Comparison of ENCODE assay signal across 8 cellular contexts in the genomic region with DNA sequence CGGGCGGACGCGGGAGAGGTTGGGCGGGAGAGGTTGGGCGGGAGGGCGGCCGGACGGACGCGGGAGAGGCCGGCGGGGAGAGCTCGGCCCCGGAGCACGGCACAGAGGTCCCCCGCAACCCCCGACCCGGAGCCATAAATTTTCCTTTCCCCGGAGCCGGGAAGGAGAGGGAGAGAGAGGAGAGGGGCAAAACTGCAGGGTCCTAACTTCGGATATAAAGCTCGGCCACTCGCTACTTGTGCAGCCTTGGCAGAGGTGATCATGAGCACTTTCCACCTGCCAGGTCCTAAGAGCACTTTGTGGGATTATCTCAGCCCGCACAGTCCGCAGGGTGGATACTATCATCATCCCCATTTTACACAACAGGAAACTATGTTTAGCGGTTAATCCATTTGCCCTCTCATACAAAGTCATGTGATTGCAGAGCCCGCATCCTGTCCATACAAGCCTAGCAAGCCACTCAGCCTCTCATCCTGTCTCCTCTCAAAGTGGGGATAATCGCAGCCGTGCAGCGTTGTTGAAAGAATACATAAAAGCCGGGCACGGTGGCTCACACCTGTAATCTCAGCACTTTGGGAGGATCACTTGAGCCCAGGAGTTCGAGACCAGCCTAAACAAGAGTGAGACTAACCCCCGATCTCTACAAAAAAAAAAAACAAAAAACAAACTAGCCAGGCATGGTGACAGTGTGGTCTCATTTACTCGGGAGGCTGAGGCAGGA. TPM values are rescaled to one million over a fixed set of nuclear protein-coding genes. Genes with fewer than 3 reads are reported as not detected.
DNase-seq lines count a peak whose midpoint lies in the region; ATAC-seq, FAIRE-seq and TF ChIP-seq lines count a peak whose summit lies in the region.

No MANE protein-coding gene starts in this region.

- peak; percentile 90 for DNase-seq in DMS53 (lab: John Stamatoyannopoulos, UW)
- DNase-seq in MG63: peak; percentile 60
- DNase-seq in T-cell: peak; percentile 12 to 58 (median 38)
- peak; percentile 88 for DNase-seq in kidney
- peak; percentile 35 to 44 for DNase-seq in stimulated activated CD4-positive, alpha-beta T cell treated with anti-CD3 and anti-CD28 coated beads, Interleukin-2, amount 100 ng/mL, for 24 hours

- peak overlapping the region; percentile 58 to 59 for H3K9ac ChIP-seq in kidney (ENCODE audit: low read length in 2 of 2)

- peak overlapping the region; percentile 69 to 84 (median 78) for H3K4me3 Mint-ChIP-seq in T-cell
- peak overlapping the region; percentile 81 to 89 (median 83) for H3K4me3 Mint-ChIP-seq in brain

- TF ChIP-seq CTCF in brain (conservative IDR thresholded peaks at IDR 0.05): no peak
- no peak for TF ChIP-seq CTCF in kidney (IDR thresholded peaks at IDR 0.05; ENCODE audit: borderline replicate concordance, extremely low read depth, insufficient read depth)

- H3K27me3 Mint-ChIP-seq in T-cell (no peaks in the 10 kb centered on the region), brain (peaks cover 3% of the 10 kb centered on the region)

- ATAC-seq in T-cell (replicated peaks in 1 of 4) (peak; percentile 4 to 49 (median 26)), HG02973 (IDR thresholded peaks at IDR 0.05; ENCODE audit: unreplicated experiment) (no peak), HG03442 (IDR thresholded peaks at IDR 0.05; ENCODE audit: unreplicated experiment) (no peak)

- peaks cover 31 to 39% (median 37%) of the 10 kb centered on the region in 3 donors for H3K4me1 Mint-ChIP-seq in T-cell
- peaks cover 38% of the 10 kb centered on the region for H3K4me1 Mint-ChIP-seq in brain

- H3K27ac Mint-ChIP-seq in T-cell (peak overlapping the region; percentile 92 to 94), brain (peak overlapping the region; percentile 85 to 90 (median 87))

- intact Hi-C loops in kidney (cut with DNase I): no loop called here

- H3K36me3 Mint-ChIP-seq in T-cell (no peaks in the 10 kb centered on the region), brain (no peaks in the 10 kb centered on the region)

- H3K36me3 ChIP-seq in MG63 (peaks cover 18% of the 10 kb centered on the region), kidney (ENCODE audit: control insufficient read depth in 1 of 2, insufficient read depth in 2 of 2, low read length in 2 of 2) (no peaks in the 10 kb centered on the region)

- no peak for FAIRE-seq in kidney (lab: Jason Lieb, UNC)

- CTCF ChIA-PET in T-cell (lab: Charles Lee): no interaction called here

- H3K27ac ChIP-seq in kidney (ENCODE audit: low read depth in 2 of 2, low read length in 2 of 2): peak overlapping the region; percentile 26 to 79

- H3K9me3 Mint-ChIP-seq in T-cell (no peaks in the 10 kb centered on the region), brain (no peaks in the 10 kb centered on the region)

- POLR2A ChIA-PET in T-cell (lab: Charles Lee): interaction anchor here in 1 of 2 donors (0.6 kb wide), 1 partner anchor 96 kb away, joined by 10 read pairs; a partner anchor contains a TSS

- peak overlapping the region; percentile 67 for H3K4me3 ChIP-seq in MG63
- peak overlapping the region; percentile 68 to 78 for H3K4me3 ChIP-seq in kidney (ENCODE audit: low read length in 2 of 2)

- H3K4me1 ChIP-seq in kidney (ENCODE audit: control insufficient read depth in 1 of 2, insufficient read depth in 1 of 2, low read depth in 1 of 2, low read length in 2 of 2): peaks cover 0 to 6% of the 10 kb centered on the region in 2 donors

- H3K27me3 ChIP-seq in MG63: no peaks in the 10 kb centered on the region

- H3K9me3 ChIP-seq in MG63 (no peaks in the 10 kb centered on the region), kidney (ENCODE audit: control insufficient read depth in 1 of 2, low read length in 2 of 2) (no peaks in the 10 kb centered on the region)

RNA-seq across cellular contexts. Expression of a gene that starts 0.8 kb away (rescaled TPM):
- total RNA-seq in MG63 (2014; rRNA removed; shearing (Covaris generic); ENCODE audit: low replicate concordance): 20.7 and 24.1 TPM in 2 replicates
- total RNA-seq in T-cell: 10 to 100 TPM; 18.7 to 40.7 (median 29.7) TPM
- 95.0 TPM for polyA plus RNA-seq in brain (ENCODE audit: insufficient read depth, low read depth, low replicate concordance)
- 34.9 TPM for total RNA-seq in kidney
- polyA plus RNA-seq in kidney (ENCODE audit: insufficient read depth, low read depth, low replicate concordance): 27.5 TPM

RNA-seq across cellular contexts. Expression of a gene that starts 8.9 kb away (rescaled TPM):
- 103 and 154 TPM in 2 replicates for total RNA-seq in MG63 (2014; rRNA removed; shearing (Covaris generic); ENCODE audit: low replicate concordance)
- 100 to 1,000 TPM in 3 of 5 donors, 10 to 100 TPM in 2; 79.5 to 139 (median 125) TPM for total RNA-seq in T-cell
- polyA plus RNA-seq in brain (ENCODE audit: insufficient read depth, low read depth, low replicate concordance): 60.8 TPM
- total RNA-seq in kidney: 98.5 TPM
- 72.3 TPM for polyA plus RNA-seq in kidney (ENCODE audit: insufficient read depth, low read depth, low replicate concordance)

Comparison
In these comparisons a context has a peak if more than half of its experiments do, and no peak if none do; other contexts are left out.
1. DNase-seq: peak in every context shown above with its lines; median percentile 90 in DMS53; 88 in kidney; 60 in MG63; 40 in stimulated activated CD4-positive, alpha-beta T cell treated with anti-CD3 and anti-CD28 coated beads, Interleukin-2, amount 100 ng/mL, for 24 hours; 38 in T-cell.
2. ATAC-seq: peak in T-cell (4 of 4); none in HG02973 (single experiment) and HG03442 (single experiment).